28 cellular contexts compared by ENCODE assay signal in the genomic region with DNA sequence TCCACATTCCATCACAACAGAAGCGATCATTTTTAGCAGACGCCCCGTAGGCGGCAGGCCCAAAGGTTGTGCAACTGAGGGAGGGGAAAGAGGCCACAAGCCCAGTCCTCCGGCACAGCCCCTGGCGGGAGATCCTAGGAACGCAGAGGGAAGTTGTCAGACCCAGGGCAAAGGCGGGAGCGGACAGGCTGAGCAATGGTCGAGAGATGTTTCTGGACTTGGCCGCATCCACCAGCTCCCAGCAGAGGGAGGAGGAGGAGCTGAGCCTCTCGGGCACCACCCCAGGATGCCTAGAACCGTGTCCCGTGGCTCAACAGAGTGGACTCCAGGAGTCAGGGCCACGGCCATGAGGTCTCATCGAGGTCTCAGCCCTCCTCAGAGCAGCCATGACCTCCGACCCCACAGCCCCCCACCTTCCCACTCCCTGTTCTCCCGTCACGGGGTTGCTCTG. TPM values are rescaled to one million over a fixed set of nuclear protein-coding genes. Genes with fewer than 3 reads are reported as not detected.
A peak's percentile ranks its signal among the peaks of the same experiment; 100 is the strongest.
DNase-seq lines count a peak whose midpoint lies in the region; ATAC-seq and TF ChIP-seq lines count a peak whose summit lies in the region.
"Had no signal": no experiment of that assay in that cellular context is flagged by ENCODE, and none has a peak within 500 bp of the region (broad histone marks: within the 10 kb centered on the region; RNA-seq: fewer than 3 reads in every experiment).

No MANE protein-coding gene starts in this region.

- H3K36me3 ChIP-seq in endodermal cell (ENCODE audit: control insufficient read depth, insufficient read depth, low read length) (no peaks in the 10 kb centered on the region), lower lobe of right lung (no peaks in the 10 kb centered on the region), testis (ENCODE audit: low read depth, missing control alignments) (no peaks in the 10 kb centered on the region)
- H3K36me3 ChIP-seq: pancreas, tibial nerve had no signal

- DNase-seq in NB4 (ENCODE audit: low read depth) (peak; percentile 82), endodermal cell (no peak), lower lobe of right lung (peak; percentile 50), testis (peak; percentile 40), NCI-H1930 (lab: John Stamatoyannopoulos, UW) (no peak)
- DNase-seq in activated CD8-positive, alpha-beta memory T cell treated with anti-CD3 and anti-CD28 coated beads for 24 hours, result no peak
- DNase-seq: activated CD4-positive, alpha-beta T cell treated with anti-CD3 and anti-CD28 coated beads for 1 hour; activated naive CD4-positive, alpha-beta T cell treated with anti-CD3 and anti-CD28 coated beads, Interleukin-2, amount 10 ng/mL, durations not matched to agents 7 days and 5 days; activated T-cell treated with anti-CD3 and anti-CD28 coated beads, Interleukin-2, amount 50 U/mL, for 48 hours; AML-193; anterior cingulate cortex; Caco-2; DND-41; effector CD8-positive, alpha-beta T cell; naive thymus-derived CD4-positive, alpha-beta T cell; NCI-H1048; NCI-H2081; NCI-H510A; stimulated activated naive CD8-positive, alpha-beta T cell treated with anti-CD3 and anti-CD28 coated beads, Interleukin-15, Interleukin-2, amounts not matched to agents 100 U/mL and 50 U/mL, for 24 hours had no signal

- H3K27ac Mint-ChIP-seq in endodermal cell, result no peak overlapping the region
- H3K27ac Mint-ChIP-seq: activated naive CD4-positive, alpha-beta T cell treated with anti-CD3 and anti-CD28 coated beads, Interleukin-2, amount 10 ng/mL, durations not matched to agents 7 days and 5 days; memory B cell; naive thymus-derived CD4-positive, alpha-beta T cell had no signal

- no peak overlapping the region for H3K9ac ChIP-seq in endodermal cell (ENCODE audit: extremely low read depth, low read length, poor library complexity, severe bottlenecking)
- H3K9ac ChIP-seq: KMS-11 had no signal

- intact Hi-C loops in lower lobe of right lung (cut with DNase I), result no loop called here
- intact Hi-C loops in testis (cut with DNase I; ENCODE audit: low total_unique reads), result no loop called here

- H3K27me3 Mint-ChIP-seq in endodermal cell (ENCODE audit: insufficient read depth), result peaks cover 40% of the 10 kb centered on the region

- no peaks in the 10 kb centered on the region for H3K4me1 Mint-ChIP-seq in endodermal cell
- H3K4me1 Mint-ChIP-seq: activated naive CD4-positive, alpha-beta T cell treated with anti-CD3 and anti-CD28 coated beads, Interleukin-2, amount 10 ng/mL, durations not matched to agents 7 days and 5 days had no signal

- H3K27me3 ChIP-seq in endodermal cell (ENCODE audit: control insufficient read depth, insufficient read depth, low read length, poor library complexity, severe bottlenecking) (no peaks in the 10 kb centered on the region), lower lobe of right lung (ENCODE audit: low read depth) (peaks cover 22% of the 10 kb centered on the region), testis (no peaks in the 10 kb centered on the region)

- peaks cover 62% of the 10 kb centered on the region for H3K9me3 ChIP-seq in endodermal cell (ENCODE audit: control insufficient read depth, low read length)
- peaks cover 5% of the 10 kb centered on the region for H3K9me3 ChIP-seq in lower lobe of right lung
- H3K9me3 ChIP-seq in testis, result no peaks in the 10 kb centered on the region
- H3K9me3 ChIP-seq: Caco-2 had no signal

- H3K9me3 Mint-ChIP-seq in endodermal cell, result peaks cover 14% of the 10 kb centered on the region
- H3K9me3 Mint-ChIP-seq: memory B cell had no signal

- H3K4me3 ChIP-seq in NB4 (ENCODE audit: low read depth, low read length) (no peak overlapping the region), endodermal cell (ENCODE audit: low read length) (no peak overlapping the region), lower lobe of right lung (no peak overlapping the region), testis (no peak overlapping the region)
- H3K4me3 ChIP-seq: pancreas, skin epidermis, tibial nerve had no signal

- ATAC-seq in lower lobe of right lung (peak in 1 of 2 donors; percentile 76), HG02678 (IDR thresholded peaks at IDR 0.05; ENCODE audit: unreplicated experiment) (no peak)
- ATAC-seq: esophagus mucosa; naive thymus-derived CD4-positive, alpha-beta T cell; stimulated activated naive CD8-positive, alpha-beta T cell treated with anti-CD3 and anti-CD28 coated beads, Interleukin-15, Interleukin-2, amounts not matched to agents 100 U/mL and 50 U/mL, for 24 hours had no signal

- TF ChIP-seq CTCF in NB4 (IDR thresholded peaks at IDR 0.05; ENCODE audit: low read depth, low read length), result no peak
- peak; percentile 13 for TF ChIP-seq CTCF in endodermal cell (conservative IDR thresholded peaks at IDR 0.05)
- no peak for TF ChIP-seq CTCF in lower lobe of right lung (IDR thresholded peaks at IDR 0.05)
- no peak for TF ChIP-seq CTCF in testis (IDR thresholded peaks at IDR 0.05)

- no peak for TF ChIP-seq POLR2A in NB4 (IDR thresholded peaks at IDR 0.05; ENCODE audit: extremely low read depth, insufficient read length)
- no peak for TF ChIP-seq POLR2A in testis (IDR thresholded peaks at IDR 0.05)

- H3K27ac ChIP-seq in endodermal cell (ENCODE audit: low read depth, low read length) (no peak overlapping the region), lower lobe of right lung (no peak overlapping the region), testis (no peak overlapping the region)
- H3K27ac ChIP-seq: KMS-11, pancreas, skin epidermis, tibial nerve had no signal

- 78 to 88% methylated on average over 7 to 19 of the region's 19 CpGs for WGBS in endodermal cell (ENCODE audit: insufficient coverage in 1 of 2, insufficient read length in 1 of 2), 2 experiments
- WGBS in testis, 2 donors, result 55 to 67% methylated on average over 11 to 19 of the region's 19 CpGs

- no peaks in the 10 kb centered on the region for H3K36me3 Mint-ChIP-seq in endodermal cell (ENCODE audit: low read depth)
- H3K36me3 Mint-ChIP-seq: activated naive CD4-positive, alpha-beta T cell treated with anti-CD3 and anti-CD28 coated beads, Interleukin-2, amount 10 ng/mL, durations not matched to agents 7 days and 5 days; memory B cell had no signal

- no peaks in the 10 kb centered on the region for H3K4me1 ChIP-seq in endodermal cell (ENCODE audit: control insufficient read depth, insufficient read depth, low read length)
- no peaks in the 10 kb centered on the region for H3K4me1 ChIP-seq in lower lobe of right lung
- H3K4me1 ChIP-seq in testis, result no peaks in the 10 kb centered on the region
- H3K4me1 ChIP-seq: Caco-2, pancreas had no signal

- H3K4me3 Mint-ChIP-seq in endodermal cell, result no peak overlapping the region
- H3K4me3 Mint-ChIP-seq: activated naive CD4-positive, alpha-beta T cell treated with anti-CD3 and anti-CD28 coated beads, Interleukin-2, amount 10 ng/mL, durations not matched to agents 7 days and 5 days; memory B cell; naive thymus-derived CD4-positive, alpha-beta T cell had no signal

RNA-seq across cellular contexts. Expression of a gene that starts 38.0 kb away (rescaled TPM):
- total RNA-seq in endodermal cell, result under 1 TPM in 1 of 2 donors, not detected in 1; 0.13 TPM
- polyA plus RNA-seq in endodermal cell (2013, experiment 1 of 2), result 0.21 TPM
- not detected for polyA plus RNA-seq in endodermal cell (2013, experiment 2 of 2)
- total RNA-seq in lower lobe of right lung, result not detected
- 1 to 10 TPM; 1.1 to 1.3 TPM for total RNA-seq in testis
- 1.5 TPM for polyA plus RNA-seq in testis (ENCODE audit: insufficient read depth, low read depth, low replicate concordance)
- total RNA-seq: esophagus mucosa; HT1080; naive thymus-derived CD4-positive, alpha-beta T cell; RPMI7951 had no signal
- polyA plus RNA-seq: naive thymus-derived CD4-positive, alpha-beta T cell had no signal

Comparison
In these comparisons a context has a peak if more than half of its experiments do, and no peak if none do; other contexts are left out.
1. DNase-seq: peak in NB4 (single experiment), lower lobe of right lung (single experiment) and testis (single experiment); none in endodermal cell (single experiment), activated CD8-positive, alpha-beta memory T cell treated with anti-CD3 and anti-CD28 coated beads for 24 hours (single experiment) and NCI-H1930 (0 of 2).